7 cellular contexts compared by ENCODE assay signal in the genomic region with DNA sequence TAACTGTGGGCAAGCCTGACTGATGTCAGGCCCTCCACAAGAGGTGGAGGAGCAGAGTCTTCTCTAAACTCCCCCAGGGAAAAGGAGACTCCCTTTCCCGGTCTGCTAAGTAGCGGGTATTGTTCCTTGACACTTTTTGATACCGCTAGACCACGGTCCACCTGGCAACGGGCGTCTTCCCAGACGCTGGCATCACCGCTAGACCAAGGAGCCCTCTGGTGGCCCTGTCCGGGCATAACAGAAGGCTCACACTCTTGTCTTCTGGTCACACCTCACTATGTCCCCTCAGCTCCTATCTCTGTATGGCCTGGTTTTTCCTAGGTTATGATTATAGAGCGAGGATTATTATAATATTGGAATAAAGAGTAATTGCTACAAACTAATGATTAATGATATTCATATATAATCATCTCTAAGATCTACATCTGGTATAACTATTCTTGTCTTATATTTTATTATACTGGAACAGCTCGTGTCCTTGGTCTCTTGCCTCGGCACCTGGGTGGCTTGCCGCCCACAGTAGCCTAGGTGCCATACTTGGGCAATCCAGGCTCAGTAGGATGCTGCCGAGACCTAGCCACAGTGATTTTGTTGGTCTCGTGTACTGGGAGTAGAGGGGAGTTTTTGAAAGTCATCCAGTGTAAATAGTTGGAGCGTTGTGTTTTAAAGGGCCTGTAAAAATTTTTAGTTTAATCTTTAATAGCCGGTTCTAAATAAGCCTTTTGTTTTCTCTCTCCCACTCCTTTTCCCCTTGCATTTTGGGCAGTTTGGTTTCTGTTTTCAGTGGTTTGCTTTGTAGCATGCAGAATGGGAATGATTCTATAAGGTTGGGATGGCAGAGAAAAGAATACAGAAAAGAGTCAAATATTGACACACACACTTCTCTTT.
DNase-seq lines count a peak whose midpoint lies in the region; ATAC-seq, FAIRE-seq and TF ChIP-seq lines count a peak whose summit lies in the region.
"Not testable (repeated sequence)": the region's sequence is repeated elsewhere in the genome, so short reads cannot be mapped to it uniquely, and the experiment has no call there.

No MANE protein-coding gene starts in this region.

- H3K27ac ChIP-seq in gastrocnemius medialis: peak overlapping the region in 2 of 4 donors; percentile 12 to 50

- H3K27me3 Mint-ChIP-seq in mesothelial cell of epicardium (ENCODE audit: low read depth): not testable (repeated sequence)

- DNase-seq in GM10266 (ENCODE audit: extremely low spot score); bronchial epithelial cell (ENCODE audit: low read depth); mesothelial cell of epicardium (ENCODE audit: low spot score in 2 of 2, unreplicated experiment in 2 of 2): not testable (repeated sequence)
- DNase-seq in NCI-H345 (lab: John Stamatoyannopoulos, UW): peak; percentile 34
- peak; percentile 23 to 42 for DNase-seq in activated CD4-positive, alpha-beta T cell treated with anti-CD3 and anti-CD28 coated beads, Interleukin-2, amount 50 U/mL, for 48 hours
- peak; percentile 73 for DNase-seq in Right ventricle myocardium superior
- DNase-seq in gastrocnemius medialis: peak in 1 of 2 donors; percentile 45

- H3K9me3 ChIP-seq in gastrocnemius medialis: not testable (repeated sequence)

- intact Hi-C loops in Right ventricle myocardium superior (cut with DNase I): not testable (repeated sequence)
- intact Hi-C loops in gastrocnemius medialis (cut with DNase I; ENCODE audit: low total_unique reads): loop anchor here (2.0 kb wide), 1 partner anchor 43 kb away; no protein-coding TSS in a partner anchor

- not testable (repeated sequence) for H3K9me3 Mint-ChIP-seq in mesothelial cell of epicardium

- in situ Hi-C loops in gastrocnemius medialis (cut with MboI; ENCODE audit: low sequenced_read_pairs in 4 of 4): not testable (repeated sequence)

- H3K27me3 ChIP-seq in bronchial epithelial cell (ENCODE audit: control insufficient read depth, insufficient read depth, low read length); gastrocnemius medialis: not testable (repeated sequence)

- H3K4me3 ChIP-seq in bronchial epithelial cell (ENCODE audit: low read depth, low read length); gastrocnemius medialis: not testable (repeated sequence)

- H3K36me3 ChIP-seq in bronchial epithelial cell (ENCODE audit: control insufficient read depth, insufficient read depth, low read length); gastrocnemius medialis: not testable (repeated sequence)

- not testable (repeated sequence) for H3K4me1 Mint-ChIP-seq in mesothelial cell of epicardium

- not testable (repeated sequence) for TF ChIP-seq POLR2A in gastrocnemius medialis (IDR thresholded peaks at IDR 0.05)

- not testable (repeated sequence) for H3K4me3 Mint-ChIP-seq in mesothelial cell of epicardium

- TF ChIP-seq CTCF in GM10266 (IDR thresholded peaks at IDR 0.05; ENCODE audit: control insufficient read depth, insufficient read depth, low read depth, missing control alignments) (peak; percentile 19), bronchial epithelial cell (IDR thresholded peaks at IDR 0.05; ENCODE audit: insufficient read depth, low read length, severe bottlenecking) (peak; percentile 11), mesothelial cell of epicardium (IDR thresholded peaks at IDR 0.05; ENCODE audit: unreplicated experiment) (peak; percentile 28), gastrocnemius medialis (IDR thresholded peaks at IDR 0.05 in 4 of 5, conservative IDR thresholded peaks at IDR 0.05 in 1 of 5) (peak; percentile 53 to 68 (median 60))

- not testable (repeated sequence) for FAIRE-seq in bronchial epithelial cell (lab: Jason Lieb, UNC)

- not testable (repeated sequence) for ATAC-seq in Right ventricle myocardium superior (ENCODE audit: poor library complexity); gastrocnemius medialis

- H3K27ac Mint-ChIP-seq in mesothelial cell of epicardium: not testable (repeated sequence)

- H3K4me1 ChIP-seq in gastrocnemius medialis: not testable (repeated sequence)

- H3K36me3 Mint-ChIP-seq in mesothelial cell of epicardium: not testable (repeated sequence)
